17 cellular contexts compared by ENCODE assay signal in genomic region chr12:62758216-62758615, GRCh38.
DNase-seq lines count a peak whose midpoint lies in the region; ATAC-seq and TF ChIP-seq lines count a peak whose summit lies in the region.
"Had no signal": no experiment of that assay in that cellular context is flagged by ENCODE, and none has a peak within 500 bp of the region (broad histone marks: within the 10 kb centered on the region; RNA-seq: fewer than 3 reads in every experiment).

No MANE protein-coding gene starts in this region.

- no peaks in the 10 kb centered on the region for H3K9me2 ChIP-seq in PC-9 (ENCODE audit: insufficient read depth)

- H3K4me2 ChIP-seq in PC-9 = no peak overlapping the region

- peaks cover 24% of the 10 kb centered on the region for H3K36me3 Mint-ChIP-seq in HFFc6 (ENCODE audit: low read depth)
- H3K36me3 Mint-ChIP-seq: brain had no signal

- no peaks in the 10 kb centered on the region for H3K9me3 Mint-ChIP-seq in HFFc6
- H3K9me3 Mint-ChIP-seq: activated T-cell treated with anti-CD3 and anti-CD28 coated beads, Interleukin-2, amount 50 U/mL, for 4 hours had no signal

- H3K27me3 ChIP-seq in AG04450 (ENCODE audit: control insufficient read depth, insufficient read depth, low read length) (peaks cover 18% of the 10 kb centered on the region), PC-9 (ENCODE audit: insufficient read depth, low read depth) (no peaks in the 10 kb centered on the region)
- H3K27me3 ChIP-seq: gastrocnemius medialis, spleen had no signal

- peak overlapping the region; percentile 35; the same call in 1 of the 2 replicates for H3K27ac Mint-ChIP-seq in HFFc6
- H3K27ac Mint-ChIP-seq: brain had no signal

- no peaks in the 10 kb centered on the region for H3K79me2 ChIP-seq in PC-9 (ENCODE audit: low read depth)

- intact Hi-C loops in PC-9 (cut with micrococcal nuclease; ENCODE audit: unreplicated experiment) = no loop called here

- no TSS peak for BruUV-seq in PC-9 (replicated peaks; lab: Mats Ljungman, UMichigan)

- POLR2A ChIA-PET in AG04450 (lab: Yijun Ruan, JAX) (interaction anchor here (1.1 kb wide), 1 partner anchor 155 kb away, joined by 5 read pairs; no protein-coding TSS in a partner anchor), PC-9 (lab: Charles Lee; ENCODE audit: unreplicated experiment) (no interaction called here)

- H3F3A ChIP-seq in PC-9 (ENCODE audit: insufficient read depth, low read depth) = no peaks in the 10 kb centered on the region

- ATAC-seq in GM21576 (IDR thresholded peaks at IDR 0.05; ENCODE audit: unreplicated experiment) (no peak), HG03521 (IDR thresholded peaks at IDR 0.05; ENCODE audit: unreplicated experiment) (no peak)
- ATAC-seq: gastrocnemius medialis had no signal

- H4K20me1 ChIP-seq in PC-9 (ENCODE audit: insufficient read depth) = no peaks in the 10 kb centered on the region

- no peaks in the 10 kb centered on the region for H3K36me3 ChIP-seq in PC-9 (ENCODE audit: low read depth)
- H3K36me3 ChIP-seq: gastrocnemius medialis, spleen had no signal

- H3K4me3 Mint-ChIP-seq in HFFc6 = no peak overlapping the region
- H3K4me3 Mint-ChIP-seq: activated T-cell treated with anti-CD3 and anti-CD28 coated beads, Interleukin-2, amount 50 U/mL, for 4 hours; brain had no signal

- H3K4me1 ChIP-seq in PC-9 (replicated peaks; ENCODE audit: insufficient read depth) = peaks cover 11% of the 10 kb centered on the region
- H3K4me1 ChIP-seq: spleen had no signal

- peaks cover 63% of the 10 kb centered on the region for H3K4me1 Mint-ChIP-seq in HFFc6 (ENCODE audit: low read depth)

- H2AFZ ChIP-seq in PC-9 = no peak overlapping the region

- H3K4me3 ChIP-seq in AG04450 (ENCODE audit: low read depth, low read length) (no peak overlapping the region), PC-9 (no peak overlapping the region)
- H3K4me3 ChIP-seq: gastrocnemius medialis, spleen had no signal

- CTCF ChIA-PET in AG04450 (lab: Charles Lee) = interaction anchor here (1.2 kb wide), 1 partner anchor 35 kb away, joined by 4 read pairs; no protein-coding TSS in a partner anchor
- CTCF ChIA-PET in PC-9 (lab: Charles Lee) = no interaction called here

- H3K27ac ChIP-seq in AG04450 (ENCODE audit: low read depth, low read length) (no peak overlapping the region), PC-9 (no peak overlapping the region)
- H3K27ac ChIP-seq: gastrocnemius medialis, spleen had no signal

- peaks cover 2% of the 10 kb centered on the region; the same call in 1 of the 2 replicates for H3K27me3 Mint-ChIP-seq in HFFc6 (ENCODE audit: insufficient read depth)

- DNase-seq in AG04450 (ENCODE audit: low read depth, low spot score) (peak; percentile 88), HFFc6 (peak; percentile 13), amniotic epithelial cell (ENCODE audit: low read depth) (peak; percentile 40), iris pigment epithelial cell (ENCODE audit: low read depth) (peak; percentile 73), PC-9 (no peak), GOT3 (lab: John Stamatoyannopoulos, UW) (no peak)
- DNase-seq: activated CD4-positive, alpha-beta T cell treated with anti-CD3 and anti-CD28 coated beads for 48 hours; activated T-cell treated with anti-CD3 and anti-CD28 coated beads, Interleukin-2, amount 50 U/mL, for 4 hours; DMS153; effector CD4-positive, alpha-beta T cell; gastrocnemius medialis; NCI-H748 treated with DMSO at 0.1 percent for 48 hours; RPMI8226; spleen had no signal

- H3K9me3 ChIP-seq in AG04450 (ENCODE audit: control insufficient read depth, insufficient read depth, low read length) (no peaks in the 10 kb centered on the region), PC-9 (ENCODE audit: insufficient read depth, low read depth) (no peaks in the 10 kb centered on the region)
- H3K9me3 ChIP-seq: gastrocnemius medialis, spleen had no signal

- TF ChIP-seq CTCF in AG04450 (IDR thresholded peaks at IDR 0.05; ENCODE audit: low read depth, low read length) (no peak), HFFc6 (IDR thresholded peaks at IDR 0.05) (no peak), PC-9 (conservative IDR thresholded peaks at IDR 0.05) (no peak)

Comparison
In these comparisons a context has a peak if more than half of its experiments do, and no peak if none do; other contexts are left out.
1. DNase-seq: peak in AG04450 (single experiment), HFFc6 (single experiment), amniotic epithelial cell (single experiment) and iris pigment epithelial cell (single experiment); none in PC-9 (0 of 2) and GOT3 (single experiment).